ENCODE assay signal across 16 cellular contexts in genomic region chr20:56689852-56690485, GRCh38.
A peak's percentile ranks its signal among the peaks of the same experiment; 100 is the strongest.
DNase-seq lines count a peak whose midpoint lies in the region; FAIRE-seq and TF ChIP-seq lines count a peak whose summit lies in the region.
"Had no signal": no experiment of that assay in that cellular context is flagged by ENCODE, and none has a peak within 500 bp of the region (broad histone marks: within the 10 kb centered on the region; RNA-seq: fewer than 3 reads in every experiment).

No MANE protein-coding gene starts in this region.

- POLR2A ChIA-PET in OCI-LY7 (lab: Charles Lee) = interaction anchor here (0.7 to 1.6 kb wide), 3 partner anchors 32 to 155 kb away, joined by 3 to 5 read pairs (median 3); no protein-coding TSS in a partner anchor

- no TSS peak for BruUV-seq in OCI-LY7 (replicated peaks; lab: Mats Ljungman, UMichigan)

- no peaks in the 10 kb centered on the region for H3K79me2 ChIP-seq in OCI-LY7 (ENCODE audit: insufficient read depth, low read depth, low read length)

- intact Hi-C loops in OCI-LY7 (cut with micrococcal nuclease; ENCODE audit: unreplicated experiment) = no loop called here
- intact Hi-C loops in testis (cut with DNase I; ENCODE audit: low total_unique reads) = no loop called here
- intact Hi-C loops in posterior vena cava (cut with DNase I) = loop anchor here in 1 of 2 donors (1.0 kb wide), 1 partner anchor 30 kb away; no protein-coding TSS in a partner anchor

- no peak for TF ChIP-seq CTCF in OCI-LY7 (conservative IDR thresholded peaks at IDR 0.05; ENCODE audit: low read length)
- no peak for TF ChIP-seq CTCF in fibroblast of mammary gland (conservative IDR thresholded peaks at IDR 0.05; ENCODE audit: control insufficient read depth, insufficient read depth, low read depth, low read length)
- TF ChIP-seq CTCF in testis (IDR thresholded peaks at IDR 0.05) = no peak

- H3K9me2 ChIP-seq in OCI-LY7 (ENCODE audit: insufficient read depth, low read length) = no peaks in the 10 kb centered on the region

- 54 to 74% methylated on average over 3 to 8 of the region's 8 CpGs for WGBS in testis, 2 donors

- H3K4me3 ChIP-seq in OCI-LY7 (ENCODE audit: low read depth, low read length, poor library complexity, severe bottlenecking) (peak overlapping the region; percentile 1), fibroblast of mammary gland (ENCODE audit: control insufficient read depth, low read depth, low read length) (no peak overlapping the region), testis (no peak overlapping the region)
- H3K4me3 ChIP-seq: coronary artery, psoas muscle had no signal

- no peak for TF ChIP-seq POLR2A in testis (IDR thresholded peaks at IDR 0.05)

- peak; percentile 37 for FAIRE-seq in urothelium cell line (lab: Jason Lieb, UNC)
- FAIRE-seq: GM18507 had no signal

- H3K27me3 ChIP-seq in testis = no peaks in the 10 kb centered on the region

- H4K20me1 ChIP-seq in OCI-LY7 (ENCODE audit: insufficient read depth, low read length) = no peaks in the 10 kb centered on the region

- no peaks in the 10 kb centered on the region for H3K36me3 ChIP-seq in OCI-LY7 (ENCODE audit: insufficient read depth, low read length)
- H3K36me3 ChIP-seq in testis (ENCODE audit: low read depth, missing control alignments) = no peaks in the 10 kb centered on the region

- H3K27ac ChIP-seq in OCI-LY7 (ENCODE audit: low read depth, low read length, poor library complexity, severe bottlenecking) (peak overlapping the region; percentile 47), testis (no peak overlapping the region)
- H3K27ac ChIP-seq: 22Rv1, coronary artery, psoas muscle had no signal

- CTCF ChIA-PET in OCI-LY7 (lab: Charles Lee; ENCODE audit: unreplicated experiment) = interaction anchor here (1.1 kb wide), 1 partner anchor 9 kb away, joined by 3 read pairs; no protein-coding TSS in a partner anchor

- H3K4me1 ChIP-seq in OCI-LY7 (ENCODE audit: insufficient read depth, low read length, poor library complexity, severe bottlenecking) (peaks cover 22% of the 10 kb centered on the region), testis (no peaks in the 10 kb centered on the region)
- H3K4me1 ChIP-seq: psoas muscle had no signal

- H3K4me2 ChIP-seq in OCI-LY7 (ENCODE audit: low read length) = peak overlapping the region; percentile 65

- peak overlapping the region; percentile 51; the same call in 1 of the 2 replicates for H2AFZ ChIP-seq in OCI-LY7 (ENCODE audit: low read length)

- H3K9me3 ChIP-seq in OCI-LY7 (ENCODE audit: low read length) = no peaks in the 10 kb centered on the region
- H3K9me3 ChIP-seq in testis = no peaks in the 10 kb centered on the region
- H3K9me3 ChIP-seq: psoas muscle had no signal

- DNase-seq in NCI-H345 (lab: John Stamatoyannopoulos, UW) (peak; percentile 47), NCI-H345 treated with DMSO at 0.1 percent for 48 hours (lab: John Stamatoyannopoulos, UW; ENCODE audit: unreplicated experiment) (no peak), OCI-LY7 (ENCODE audit: low spot score) (peak; percentile 76), fibroblast of mammary gland (ENCODE audit: low read depth) (peak; percentile 85), urothelium cell line (ENCODE audit: low spot score) (peak; percentile 61), testis (no peak), posterior vena cava (ENCODE audit: low spot score) (no peak)
- DNase-seq in stimulated activated CD4-positive, alpha-beta T cell treated with anti-CD3 and anti-CD28 coated beads, Interleukin-4, amount 100 ng/mL, for 1 hour = no peak
- DNase-seq: activated effector memory CD4-positive, alpha-beta T cell treated with Interleukin-2 at 50 U/mL for 16 hours; anterior cingulate cortex; left ventricle myocardium superior; MV-4-11; psoas muscle had no signal

Comparison
In these comparisons a context has a peak if more than half of its experiments do, and no peak if none do; other contexts are left out.
1. DNase-seq: peak in NCI-H345 (single experiment), OCI-LY7 (single experiment), fibroblast of mammary gland (single experiment) and urothelium cell line (single experiment); none in NCI-H345 treated with DMSO at 0.1 percent for 48 hours (single experiment), testis (single experiment), posterior vena cava (single experiment) and stimulated activated CD4-positive, alpha-beta T cell treated with anti-CD3 and anti-CD28 coated beads, Interleukin-4, amount 100 ng/mL, for 1 hour (single experiment).